15 cellular contexts compared by ENCODE assay signal in genomic region chr5:150853560-150853959, GRCh38. TPM values are rescaled to one million over a fixed set of nuclear protein-coding genes. Genes with fewer than 3 reads are reported as not detected.
DNase-seq lines count a peak whose midpoint lies in the region; ATAC-seq, FAIRE-seq and TF ChIP-seq lines count a peak whose summit lies in the region.
"Had no signal": no experiment of that assay in that cellular context is flagged by ENCODE, and none has a peak within 500 bp of the region (broad histone marks: within the 10 kb centered on the region; RNA-seq: fewer than 3 reads in every experiment).

No MANE protein-coding gene starts in this region.

- peak overlapping the region in 2 of 3 donors; percentile 1 to 14 for H3K27ac Mint-ChIP-seq in IgD-negative memory B cell
- no peak overlapping the region for H3K27ac Mint-ChIP-seq in central memory CD8-positive, alpha-beta T cell (ENCODE audit: low read depth)
- H3K27ac Mint-ChIP-seq: stimulated activated effector memory CD8-positive, alpha-beta T cell treated with anti-CD3 and anti-CD28 coated beads, Interleukin-12 subunit alpha, Interleukin-12 subunit beta, amount 100 ng/mL, for 72 hours had no signal

- H3K9me3 ChIP-seq in BLaER1 treated with 17β-estradiol and CSF1 and Interleukin-3, amounts not matched to agents 10 nM and 100 nM (replicated peaks in 1 of 11) = peaks cover 0 to 15% (median 7%) of the 10 kb centered on the region in 11 experiments; a peak in 9 of 22 replicates
- H3K9me3 ChIP-seq: esophagus squamous epithelium, heart right ventricle had no signal

- peak overlapping the region in 8 of 11 experiments; percentile 27 to 74 (median 55); a peak in 16 of 22 replicates for H3K27ac ChIP-seq in BLaER1 treated with 17β-estradiol and CSF1 and Interleukin-3, amounts not matched to agents 10 nM and 100 nM
- H3K27ac ChIP-seq: esophagus squamous epithelium, heart right ventricle had no signal

- peak overlapping the region in 9 of 11 experiments; percentile 7 to 53 (median 38); a peak in 16 of 22 replicates for H3K4me2 ChIP-seq in BLaER1 treated with 17β-estradiol and CSF1 and Interleukin-3, amounts not matched to agents 10 nM and 100 nM

- H3K36me3 Mint-ChIP-seq in IgD-negative memory B cell = peaks cover 2% of the 10 kb centered on the region
- H3K36me3 Mint-ChIP-seq in central memory CD8-positive, alpha-beta T cell (ENCODE audit: insufficient read depth) = no peaks in the 10 kb centered on the region
- H3K36me3 Mint-ChIP-seq: stimulated activated effector memory CD8-positive, alpha-beta T cell treated with anti-CD3 and anti-CD28 coated beads, Interleukin-12 subunit alpha, Interleukin-12 subunit beta, amount 100 ng/mL, for 72 hours had no signal

- no peaks in the 10 kb centered on the region for H3K9me3 Mint-ChIP-seq in IgD-negative memory B cell
- no peaks in the 10 kb centered on the region for H3K9me3 Mint-ChIP-seq in central memory CD8-positive, alpha-beta T cell
- H3K9me3 Mint-ChIP-seq: stimulated activated effector memory CD8-positive, alpha-beta T cell treated with anti-CD3 and anti-CD28 coated beads, Interleukin-12 subunit alpha, Interleukin-12 subunit beta, amount 100 ng/mL, for 72 hours had no signal

- peak overlapping the region in 2 of 11 experiments; percentile 13 to 36; a peak in 3 of 22 replicates for H3K9ac ChIP-seq in BLaER1 treated with 17β-estradiol and CSF1 and Interleukin-3, amounts not matched to agents 10 nM and 100 nM

- H3K36me3 ChIP-seq in BLaER1 treated with 17β-estradiol and CSF1 and Interleukin-3, amounts not matched to agents 10 nM and 100 nM = no peaks in the 10 kb centered on the region
- H3K36me3 ChIP-seq: esophagus squamous epithelium, heart right ventricle had no signal

- H4K20me1 ChIP-seq in BLaER1 treated with 17β-estradiol and CSF1 and Interleukin-3, amounts not matched to agents 10 nM and 100 nM = no peaks in the 10 kb centered on the region

- intact Hi-C loops in posterior cingulate gyrus (cut with DNase I) = no loop called here

- peak overlapping the region in 1 of 4 donors; percentile 90 for H3K4me3 Mint-ChIP-seq in IgD-negative memory B cell
- H3K4me3 Mint-ChIP-seq in central memory CD8-positive, alpha-beta T cell = peak overlapping the region; percentile 21
- H3K4me3 Mint-ChIP-seq: stimulated activated effector memory CD8-positive, alpha-beta T cell treated with anti-CD3 and anti-CD28 coated beads, Interleukin-12 subunit alpha, Interleukin-12 subunit beta, amount 100 ng/mL, for 72 hours had no signal

- H3K27me3 Mint-ChIP-seq in IgD-negative memory B cell = peaks cover 1% of the 10 kb centered on the region
- H3K27me3 Mint-ChIP-seq in central memory CD8-positive, alpha-beta T cell = no peaks in the 10 kb centered on the region

- H3K27me3 ChIP-seq in BLaER1 treated with 17β-estradiol and CSF1 and Interleukin-3, amounts not matched to agents 10 nM and 100 nM = no peaks in the 10 kb centered on the region
- H3K27me3 ChIP-seq: esophagus squamous epithelium, heart right ventricle had no signal

- no peak for ATAC-seq in central memory CD8-positive, alpha-beta T cell (replicated peaks; ENCODE audit: extremely low read depth, poor library complexity, severe bottlenecking)
- no peak for ATAC-seq in GM18861 (IDR thresholded peaks at IDR 0.05; ENCODE audit: unreplicated experiment)
- ATAC-seq: heart right ventricle; stimulated activated effector memory CD8-positive, alpha-beta T cell treated with anti-CD3 and anti-CD28 coated beads, Interleukin-12 subunit alpha, Interleukin-12 subunit beta, amount 100 ng/mL, for 72 hours had no signal

- H3K4me1 ChIP-seq in BLaER1 treated with 17β-estradiol and CSF1 and Interleukin-3, amounts not matched to agents 10 nM and 100 nM = peaks cover 0 to 14% (median 4%) of the 10 kb centered on the region in 10 experiments; a peak in 7 of 20 replicates
- H3K4me1 ChIP-seq: esophagus squamous epithelium, heart right ventricle had no signal

- TF ChIP-seq POLR2A in GM12891 (IDR thresholded peaks at IDR 0.05; ENCODE audit: low read depth, low read length) (no peak), erythroblast (IDR thresholded peaks at IDR 0.05; ENCODE audit: low read length) (no peak)

- peak overlapping the region in 2 of 10 experiments; percentile 24 to 33; a peak in 4 of 20 replicates for H3K4me3 ChIP-seq in BLaER1 treated with 17β-estradiol and CSF1 and Interleukin-3, amounts not matched to agents 10 nM and 100 nM
- H3K4me3 ChIP-seq: esophagus squamous epithelium, heart right ventricle had no signal

- peaks cover 0 to 11% (median 5%) of the 10 kb centered on the region in 3 donors for H3K4me1 Mint-ChIP-seq in IgD-negative memory B cell
- H3K4me1 Mint-ChIP-seq in central memory CD8-positive, alpha-beta T cell = peaks cover 7% of the 10 kb centered on the region

- no peak for FAIRE-seq in GM12891 (lab: Jason Lieb, UNC)

- DNase-seq in GM12891 (ENCODE audit: insufficient read length, low spot score) (no peak), posterior cingulate gyrus (no peak), erythroblast (lab: John Stamatoyannopoulos, UW) (no peak), NCI-H1105 (lab: John Stamatoyannopoulos, UW) (no peak)
- DNase-seq in central memory CD8-positive, alpha-beta T cell (ENCODE audit: low spot score in 2 of 2) = no peak
- DNase-seq: activated effector memory CD4-positive, alpha-beta T cell treated with Interleukin-2 at 50 U/mL for 16 hours; cortex of kidney; esophagus squamous epithelium; heart right ventricle; NCI-H1092 treated with DMSO at 0.1 percent for 48 hours; NK-92 treated with Interleukin-12 subunit alpha and Interleukin-12 subunit beta, amount 100 ng/mL, for 24 hours had no signal

TF ChIP-seq in GM12891, 5 proteins besides CTCF, POLR2A, EP300 and RAD21:
- TF ChIP-seq PAX5 (IDR thresholded peaks at IDR 0.05; ENCODE audit: insufficient read depth, low read length, severe bottlenecking) = no peak
- TF ChIP-seq TAF1 (IDR thresholded peaks at IDR 0.05; ENCODE audit: low read depth, low read length) = no peak
- no peak for TF ChIP-seq POU2F2 (IDR thresholded peaks at IDR 0.05; ENCODE audit: low read depth, low read length)
- no peak for TF ChIP-seq POLR2AphosphoS5 (IDR thresholded peaks at IDR 0.05; ENCODE audit: low read depth, low read length)
- TF ChIP-seq SPI1 (IDR thresholded peaks at IDR 0.05; ENCODE audit: low read depth, low read length) = peak; percentile 83

RNA-seq across cellular contexts. Expression of gene IRGM, which starts 7.2 kb away (rescaled TPM):
- polyA plus RNA-seq in GM12891 (2012; ENCODE audit: low read depth, missing spikeins) = 0.67 TPM
- polyA plus RNA-seq in IgD-negative memory B cell = not detected

RNA-seq across cellular contexts. Expression of gene ZNF300, which starts 51.2 kb away (rescaled TPM):
- 0.62 TPM for polyA plus RNA-seq in GM12891 (2012; ENCODE audit: low read depth, missing spikeins)
- 1.0 TPM for polyA plus RNA-seq in IgD-negative memory B cell
